In genomic region chr21:45552696-45553391, GRCh38 we compare ENCODE assay signal across 14 cellular contexts. TPM values are rescaled to one million over a fixed set of nuclear protein-coding genes. Genes with fewer than 3 reads are reported as not detected.
DNase-seq lines count a peak whose midpoint lies in the region; ATAC-seq and TF ChIP-seq lines count a peak whose summit lies in the region.
"Had no signal": no experiment of that assay in that cellular context is flagged by ENCODE, and none has a peak within 500 bp of the region (broad histone marks: within the 10 kb centered on the region; RNA-seq: fewer than 3 reads in every experiment).

No MANE protein-coding gene starts in this region.

- H3K27ac ChIP-seq in CD8-positive, alpha-beta T cell (ENCODE audit: low read depth, low read length): no peak overlapping the region
- H3K27ac ChIP-seq in HEK293 (ENCODE audit: extremely low read depth, low read depth, low read length): no peak overlapping the region
- peak overlapping the region; percentile 96 for H3K27ac ChIP-seq in neutrophil
- H3K27ac ChIP-seq: epithelial cell of prostate had no signal

- no peak overlapping the region for H3K4me3 ChIP-seq in CD8-positive, alpha-beta T cell (ENCODE audit: low read depth, low read length)
- H3K4me3 ChIP-seq in HEK293 (ENCODE audit: low read depth, low read length): no peak overlapping the region
- H3K4me3 ChIP-seq in neutrophil (ENCODE audit: low read depth in 1 of 2, low read length in 1 of 2): peak overlapping the region; percentile 58 to 60
- H3K4me3 ChIP-seq: pancreas had no signal

- in situ Hi-C loops in KBM-7 (cut with MboI; ENCODE audit: low pct_unique_long_range_greater_than_20kb, low sequenced_read_pairs): no loop called here

- TF ChIP-seq CTCF in CD8-positive, alpha-beta T cell (IDR thresholded peaks at IDR 0.05): no peak
- TF ChIP-seq CTCF in HEK293 (tag by site-specific recombination; IDR thresholded peaks at IDR 0.05) (no peak), neutrophil (IDR thresholded peaks at IDR 0.05) (no peak), chondrocyte (IDR thresholded peaks at IDR 0.05) (no peak)

- no peaks in the 10 kb centered on the region for H3K36me3 ChIP-seq in CD8-positive, alpha-beta T cell (ENCODE audit: insufficient read depth, low read length)
- H3K36me3 ChIP-seq in HEK293 (ENCODE audit: control insufficient read depth in 2 of 2, insufficient read depth in 1 of 2, low read length in 2 of 2): no peaks in the 10 kb centered on the region
- no peaks in the 10 kb centered on the region for H3K36me3 ChIP-seq in neutrophil
- H3K36me3 ChIP-seq: pancreas had no signal

- H3K4me3 Mint-ChIP-seq in CD8-positive, alpha-beta T cell: peak overlapping the region; percentile 43
- H3K4me3 Mint-ChIP-seq in dendritic cell treated with granulocyte-macrophage colony-stimulating factor and Interleukin-4, amounts not matched to agents 40 ng/mL and 50 ng/mL, for 4 days: peak overlapping the region; percentile 46
- H3K4me3 Mint-ChIP-seq in chondrocyte (ENCODE audit: unreplicated experiment): no peak overlapping the region

- CTCF ChIA-PET in CD8-positive, alpha-beta T cell (lab: Charles Lee): no interaction called here
- CTCF ChIA-PET in HEK293 (lab: Yijun Ruan, JAX): interaction anchor here (0.7 to 0.9 kb wide), 2 partner anchors 93 to 343 kb away, joined by 3 read pairs; no protein-coding TSS in a partner anchor

- H3K27me3 Mint-ChIP-seq in CD8-positive, alpha-beta T cell (ENCODE audit: low read depth): no peaks in the 10 kb centered on the region
- H3K27me3 Mint-ChIP-seq in dendritic cell treated with granulocyte-macrophage colony-stimulating factor and Interleukin-4, amounts not matched to agents 40 ng/mL and 50 ng/mL, for 4 days: peaks cover 9% of the 10 kb centered on the region
- H3K27me3 Mint-ChIP-seq in chondrocyte (ENCODE audit: low read depth): peaks cover 2% of the 10 kb centered on the region
- H3K27me3 Mint-ChIP-seq: stimulated activated naive CD8-positive, alpha-beta T cell treated with anti-CD3 and anti-CD28 coated beads, Interleukin-15, amount 100 ng/mL, for 72 hours had no signal

- POLR2A ChIA-PET in CD8-positive, alpha-beta T cell (lab: Charles Lee): no interaction called here
- POLR2A ChIA-PET in HEK293 (lab: Yijun Ruan, JAX): no interaction called here

- peaks cover 37% of the 10 kb centered on the region for H3K4me1 Mint-ChIP-seq in CD8-positive, alpha-beta T cell (ENCODE audit: low read depth)
- peaks cover 48% of the 10 kb centered on the region for H3K4me1 Mint-ChIP-seq in dendritic cell treated with granulocyte-macrophage colony-stimulating factor and Interleukin-4, amounts not matched to agents 40 ng/mL and 50 ng/mL, for 4 days (ENCODE audit: low read depth)
- peaks cover 13% of the 10 kb centered on the region for H3K4me1 Mint-ChIP-seq in chondrocyte (ENCODE audit: low read depth)

- intact Hi-C loops in CD8-positive, alpha-beta T cell (cut with DNase I, micrococcal nuclease): loop anchor here in 1 of 2 experiments (5.0 kb wide), 1 partner anchor 214 kb away; no protein-coding TSS in a partner anchor
- intact Hi-C loops in dendritic cell treated with granulocyte-macrophage colony-stimulating factor and Interleukin-4, amounts not matched to agents 40 ng/mL and 50 ng/mL, for 4 days (cut with micrococcal nuclease): loop anchor here (10.0 kb wide), 1 partner anchor 92 kb away; the partner anchor contains the start of gene PCBP3

- peak overlapping the region; percentile 41 for H3K27ac Mint-ChIP-seq in CD8-positive, alpha-beta T cell
- peak overlapping the region; percentile 99 for H3K27ac Mint-ChIP-seq in dendritic cell treated with granulocyte-macrophage colony-stimulating factor and Interleukin-4, amounts not matched to agents 40 ng/mL and 50 ng/mL, for 4 days
- H3K27ac Mint-ChIP-seq in chondrocyte (ENCODE audit: unreplicated experiment): no peak overlapping the region

- ATAC-seq in CD8-positive, alpha-beta T cell: no peak
- ATAC-seq: pancreas; stimulated activated naive CD8-positive, alpha-beta T cell treated with anti-CD3 and anti-CD28 coated beads, Interleukin-15, amount 100 ng/mL, for 72 hours had no signal

- peaks cover 3% of the 10 kb centered on the region for H3K36me3 Mint-ChIP-seq in CD8-positive, alpha-beta T cell
- H3K36me3 Mint-ChIP-seq in dendritic cell treated with granulocyte-macrophage colony-stimulating factor and Interleukin-4, amounts not matched to agents 40 ng/mL and 50 ng/mL, for 4 days (ENCODE audit: low read depth): peaks cover 6% of the 10 kb centered on the region
- H3K36me3 Mint-ChIP-seq in chondrocyte (ENCODE audit: low read depth): no peaks in the 10 kb centered on the region

- H3K9me3 ChIP-seq in CD8-positive, alpha-beta T cell (ENCODE audit: low read length): no peaks in the 10 kb centered on the region
- H3K9me3 ChIP-seq in HEK293 (ENCODE audit: control insufficient read depth, insufficient read depth, low read depth, low read length) (no peaks in the 10 kb centered on the region), neutrophil (no peaks in the 10 kb centered on the region)
- H3K9me3 ChIP-seq: pancreas had no signal

- DNase-seq in CD8-positive, alpha-beta T cell: peak in 1 of 7 experiments; percentile 17
- DNase-seq in AG20443 (ENCODE audit: low spot score): no peak
- no peak for DNase-seq in chondrocyte (ENCODE audit: low spot score)
- no peak for DNase-seq in KBM-7
- DNase-seq: HCEC 1CT; midbrain; NCI-H146; NCI-H446; stimulated activated naive CD8-positive, alpha-beta T cell treated with anti-CD3 and anti-CD28 coated beads, Interleukin-15, amount 100 ng/mL, for 72 hours had no signal

- H3K9me3 Mint-ChIP-seq in CD8-positive, alpha-beta T cell: no peaks in the 10 kb centered on the region
- no peaks in the 10 kb centered on the region for H3K9me3 Mint-ChIP-seq in dendritic cell treated with granulocyte-macrophage colony-stimulating factor and Interleukin-4, amounts not matched to agents 40 ng/mL and 50 ng/mL, for 4 days
- H3K9me3 Mint-ChIP-seq in chondrocyte (ENCODE audit: low read depth): no peaks in the 10 kb centered on the region
- H3K9me3 Mint-ChIP-seq: stimulated activated naive CD8-positive, alpha-beta T cell treated with anti-CD3 and anti-CD28 coated beads, Interleukin-15, amount 100 ng/mL, for 72 hours had no signal

- no peaks in the 10 kb centered on the region for H3K27me3 ChIP-seq in CD8-positive, alpha-beta T cell (ENCODE audit: insufficient read depth, low read length)
- no peaks in the 10 kb centered on the region for H3K27me3 ChIP-seq in neutrophil
- H3K27me3 ChIP-seq: pancreas had no signal

- peaks cover 38% of the 10 kb centered on the region for H3K4me1 ChIP-seq in CD8-positive, alpha-beta T cell (ENCODE audit: insufficient read depth, low read length)
- H3K4me1 ChIP-seq in HEK293 (ENCODE audit: control insufficient read depth, insufficient read depth, low read length) (peaks cover 6% of the 10 kb centered on the region; the same call in 1 of the 2 replicates), neutrophil (ENCODE audit: control insufficient read depth in 1 of 2, insufficient read depth in 1 of 2, low read depth in 1 of 2, low read length in 1 of 2) (peaks cover 51 to 58% of the 10 kb centered on the region in 2 experiments)
- H3K4me1 ChIP-seq: pancreas had no signal

TF ChIP-seq in HEK293, 187 proteins besides CTCF, POLR2A, EP300 and RAD21:
- TF ChIP-seq ZNF626 (tag by site-specific recombination; IDR thresholded peaks at IDR 0.05) (no peak), ZNF239 (tag by site-specific recombination; IDR thresholded peaks at IDR 0.05) (no peak), ZBTB8A (tag by site-specific recombination; IDR thresholded peaks at IDR 0.05) (peak; percentile 4; the same call in 1 of the 2 replicates), ZBTB11 (tag by site-specific recombination; conservative IDR thresholded peaks at IDR 0.05; ENCODE audit: low read depth) (no peak), ZNF341 (tag by site-specific recombination; IDR thresholded peaks at IDR 0.05; ENCODE audit: low read depth) (peak; percentile 79), ZNF701 (tag by site-specific recombination; IDR thresholded peaks at IDR 0.05) (no peak), ZNF510 (tag by site-specific recombination; IDR thresholded peaks at IDR 0.05; ENCODE audit: insufficient replicate concordance) (no peak)

RNA-seq across cellular contexts. Expression of gene SLC19A1, which starts 10.6 kb away (rescaled TPM):
- 1 to 10 TPM; 8.8 to 9.0 TPM for total RNA-seq in CD8-positive, alpha-beta T cell
- 6.5 to 12.7 TPM (median 7.8 TPM) in 3 replicates for total RNA-seq in chondrocyte

Comparison
In these comparisons a context has a peak if more than half of its experiments do, and no peak if none do; other contexts are left out.
1. H3K4me3 ChIP-seq: peak in neutrophil (2 of 2); none in CD8-positive, alpha-beta T cell (single experiment) and HEK293 (single experiment).